Comparison of ENCODE assay signal across 11 cellular contexts in genomic region chr17:7559307-7560171, GRCh38. TPM values are rescaled to one million over a fixed set of nuclear protein-coding genes. Genes with fewer than 3 reads are reported as not detected.
DNase-seq lines count a peak whose midpoint lies in the region; ATAC-seq and TF ChIP-seq lines count a peak whose summit lies in the region.
"Had no signal": no experiment of that assay in that cellular context is flagged by ENCODE, and none has a peak within 500 bp of the region (broad histone marks: within the 10 kb centered on the region; RNA-seq: fewer than 3 reads in every experiment).

No MANE protein-coding gene starts in this region.

- peaks cover 8% of the 10 kb centered on the region for H4K20me1 ChIP-seq in osteoblast (ENCODE audit: insufficient read depth, low read length)

- TF ChIP-seq CTCF in right lobe of liver (IDR thresholded peaks at IDR 0.05) (no peak), osteoblast (IDR thresholded peaks at IDR 0.05; ENCODE audit: extremely low read depth, low read depth, low read length) (no peak)

- no peak overlapping the region for H3K4me2 ChIP-seq in osteoblast (ENCODE audit: insufficient read depth, low read length)

- no peaks in the 10 kb centered on the region for H3K9me3 ChIP-seq in right lobe of liver
- H3K9me3 ChIP-seq in osteoblast (ENCODE audit: low read depth, low read length) = no peaks in the 10 kb centered on the region
- H3K9me3 ChIP-seq: BE2C had no signal

- no peak overlapping the region for H2AFZ ChIP-seq in osteoblast (ENCODE audit: low read length)

- no peaks in the 10 kb centered on the region for H3K9me3 Mint-ChIP-seq in activated CD4-positive, alpha-beta memory T cell treated with anti-CD3 and anti-CD28 coated beads for 36 hours
- H3K9me3 Mint-ChIP-seq in activated CD4-positive, alpha-beta memory T cell treated with anti-CD3 and anti-CD28 coated beads, Interleukin-2, amount 10 ng/mL, durations not matched to agents 7 days and 5 days = no peaks in the 10 kb centered on the region
- H3K9me3 Mint-ChIP-seq in activated naive CD8-positive, alpha-beta T cell treated with anti-CD3 and anti-CD28 coated beads, Interleukin-2, amount 10 ng/mL, durations not matched to agents 7 days and 5 days = no peaks in the 10 kb centered on the region

- no peak overlapping the region for H3K4me3 Mint-ChIP-seq in activated CD4-positive, alpha-beta memory T cell treated with anti-CD3 and anti-CD28 coated beads for 36 hours
- H3K4me3 Mint-ChIP-seq in activated CD4-positive, alpha-beta memory T cell treated with anti-CD3 and anti-CD28 coated beads, Interleukin-2, amount 10 ng/mL, durations not matched to agents 7 days and 5 days = no peak overlapping the region
- peak overlapping the region; percentile 83 for H3K4me3 Mint-ChIP-seq in activated naive CD8-positive, alpha-beta T cell treated with anti-CD3 and anti-CD28 coated beads, Interleukin-2, amount 10 ng/mL, durations not matched to agents 7 days and 5 days

- peaks cover 37% of the 10 kb centered on the region for H3K4me1 Mint-ChIP-seq in activated CD4-positive, alpha-beta memory T cell treated with anti-CD3 and anti-CD28 coated beads for 36 hours (ENCODE audit: low read depth)
- peaks cover 63% of the 10 kb centered on the region for H3K4me1 Mint-ChIP-seq in activated CD4-positive, alpha-beta memory T cell treated with anti-CD3 and anti-CD28 coated beads, Interleukin-2, amount 10 ng/mL, durations not matched to agents 7 days and 5 days
- H3K4me1 Mint-ChIP-seq in activated naive CD8-positive, alpha-beta T cell treated with anti-CD3 and anti-CD28 coated beads, Interleukin-2, amount 10 ng/mL, durations not matched to agents 7 days and 5 days = peaks cover 62% of the 10 kb centered on the region

- POLR2A ChIA-PET in activated CD4-positive, alpha-beta memory T cell treated with anti-CD3 and anti-CD28 coated beads for 36 hours (lab: Charles Lee) = interaction anchor here (1.1 to 4.5 kb wide), 6 partner anchors 10 to 80 kb away, joined by 4 to 28 read pairs (median 6); partner anchors contain the start of genes MPDU1 and ZBTB4
- POLR2A ChIA-PET in activated CD4-positive, alpha-beta memory T cell treated with anti-CD3 and anti-CD28 coated beads, Interleukin-2, amount 10 ng/mL, durations not matched to agents 7 days and 5 days (lab: Charles Lee) = interaction anchor here (1.0 to 4.5 kb wide), 11 partner anchors 13 to 175 kb away, joined by 3 to 80 read pairs (median 13); partner anchors contain the start of genes MPDU1, POLR2A, TMEM102 and TP53
- POLR2A ChIA-PET in activated naive CD8-positive, alpha-beta T cell treated with anti-CD3 and anti-CD28 coated beads, Interleukin-2, amount 10 ng/mL, durations not matched to agents 7 days and 5 days (lab: Charles Lee) = interaction anchor here (0.5 to 6.2 kb wide), 13 partner anchors 7 to 224 kb away, joined by 3 to 63 read pairs (median 6); partner anchors contain the start of genes ACAP1, MPDU1, POLR2A and TNFSF12

- H3K36me3 Mint-ChIP-seq in activated CD4-positive, alpha-beta memory T cell treated with anti-CD3 and anti-CD28 coated beads for 36 hours = peaks cover 12% of the 10 kb centered on the region
- peaks cover 36% of the 10 kb centered on the region for H3K36me3 Mint-ChIP-seq in activated CD4-positive, alpha-beta memory T cell treated with anti-CD3 and anti-CD28 coated beads, Interleukin-2, amount 10 ng/mL, durations not matched to agents 7 days and 5 days (ENCODE audit: low read depth)
- peaks cover 26% of the 10 kb centered on the region for H3K36me3 Mint-ChIP-seq in activated naive CD8-positive, alpha-beta T cell treated with anti-CD3 and anti-CD28 coated beads, Interleukin-2, amount 10 ng/mL, durations not matched to agents 7 days and 5 days

- no peaks in the 10 kb centered on the region for H3K27me3 Mint-ChIP-seq in activated CD4-positive, alpha-beta memory T cell treated with anti-CD3 and anti-CD28 coated beads for 36 hours
- no peaks in the 10 kb centered on the region for H3K27me3 Mint-ChIP-seq in activated CD4-positive, alpha-beta memory T cell treated with anti-CD3 and anti-CD28 coated beads, Interleukin-2, amount 10 ng/mL, durations not matched to agents 7 days and 5 days
- H3K27me3 Mint-ChIP-seq in activated naive CD8-positive, alpha-beta T cell treated with anti-CD3 and anti-CD28 coated beads, Interleukin-2, amount 10 ng/mL, durations not matched to agents 7 days and 5 days = no peaks in the 10 kb centered on the region

- H3K79me2 ChIP-seq in osteoblast (ENCODE audit: insufficient read depth, low read length) = peaks cover 30% of the 10 kb centered on the region

- WGBS in right lobe of liver (ENCODE audit: insufficient coverage, low coverage, low lambda C conversion rate, missing lambda C conversion rate) = 57% methylated on average over 6 of the region's 18 CpGs

- H3K27ac Mint-ChIP-seq in activated CD4-positive, alpha-beta memory T cell treated with anti-CD3 and anti-CD28 coated beads for 36 hours = peak overlapping the region; percentile 36
- H3K27ac Mint-ChIP-seq in activated CD4-positive, alpha-beta memory T cell treated with anti-CD3 and anti-CD28 coated beads, Interleukin-2, amount 10 ng/mL, durations not matched to agents 7 days and 5 days = no peak overlapping the region
- H3K27ac Mint-ChIP-seq in activated naive CD8-positive, alpha-beta T cell treated with anti-CD3 and anti-CD28 coated beads, Interleukin-2, amount 10 ng/mL, durations not matched to agents 7 days and 5 days = peak overlapping the region; percentile 87

- H3K27me3 ChIP-seq in right lobe of liver = no peaks in the 10 kb centered on the region
- H3K27me3 ChIP-seq in osteoblast (ENCODE audit: insufficient read depth, low read length) = no peaks in the 10 kb centered on the region
- H3K27me3 ChIP-seq: BE2C had no signal

- H3K4me3 ChIP-seq in right lobe of liver (peak overlapping the region; percentile 3 to 41 (median 37)), osteoblast (ENCODE audit: insufficient read depth, low read length) (no peak overlapping the region)

- H3K4me1 ChIP-seq in right lobe of liver (peaks cover 0 to 30% (median 15%) of the 10 kb centered on the region in 4 donors), osteoblast (ENCODE audit: insufficient read depth, low read length) (peaks cover 30% of the 10 kb centered on the region)
- H3K4me1 ChIP-seq: BE2C had no signal

- ATAC-seq in activated naive CD8-positive, alpha-beta T cell treated with anti-CD3 and anti-CD28 coated beads, Interleukin-2, amount 10 ng/mL, durations not matched to agents 7 days and 5 days (ENCODE audit: low read depth) = no peak
- ATAC-seq in right lobe of liver = no peak
- ATAC-seq in GM18505 (IDR thresholded peaks at IDR 0.05; ENCODE audit: unreplicated experiment) = no peak

- peak overlapping the region; percentile 74 to 92 (median 78) for H3K27ac ChIP-seq in right lobe of liver
- H3K27ac ChIP-seq in temporal lobe (ENCODE audit: low read depth, low read length) = peak overlapping the region; percentile 95
- no peak overlapping the region for H3K27ac ChIP-seq in osteoblast (ENCODE audit: low read depth, low read length)

- TF ChIP-seq POLR2A in right lobe of liver (IDR thresholded peaks at IDR 0.05) (no peak), GM18505 (IDR thresholded peaks at IDR 0.05; ENCODE audit: borderline replicate concordance, extremely low read depth, insufficient read depth, insufficient read length) (no peak)

- CTCF ChIA-PET in activated CD4-positive, alpha-beta memory T cell treated with anti-CD3 and anti-CD28 coated beads for 36 hours (lab: Charles Lee) = interaction anchor here (0.6 to 4.4 kb wide), 42 partner anchors 7 to 320 kb away, joined by 3 to 148 read pairs (median 6); partner anchors contain the start of genes ACAP1, CD68, FXR2 and MPDU1
- CTCF ChIA-PET in activated CD4-positive, alpha-beta memory T cell treated with anti-CD3 and anti-CD28 coated beads, Interleukin-2, amount 10 ng/mL, durations not matched to agents 7 days and 5 days (lab: Charles Lee) = interaction anchor here (0.7 to 6.2 kb wide), 28 partner anchors 7 to 319 kb away, joined by 3 to 207 read pairs (median 10); partner anchors contain the start of genes CD68, GABARAP, MPDU1 and SOX15

- peaks cover 0 to 3% (median 0%) of the 10 kb centered on the region in 4 donors for H3K36me3 ChIP-seq in right lobe of liver
- H3K36me3 ChIP-seq in osteoblast (ENCODE audit: insufficient read depth, low read length) = peaks cover 7% of the 10 kb centered on the region

- DNase-seq in activated CD4-positive, alpha-beta memory T cell treated with anti-CD3 and anti-CD28 coated beads for 36 hours = no peak
- DNase-seq in activated CD4-positive, alpha-beta memory T cell treated with anti-CD3 and anti-CD28 coated beads, Interleukin-2, amount 10 ng/mL, durations not matched to agents 7 days and 5 days = no peak
- no peak for DNase-seq in activated naive CD8-positive, alpha-beta T cell treated with anti-CD3 and anti-CD28 coated beads, Interleukin-2, amount 10 ng/mL, durations not matched to agents 7 days and 5 days
- DNase-seq in right lobe of liver (no peak), osteoblast (ENCODE audit: insufficient read length, low spot score, missing footprints) (no peak), D341Med (ENCODE audit: low spot score) (no peak)
- DNase-seq: BE2C, KG1, occipital lobe had no signal

- intact Hi-C loops in activated CD4-positive, alpha-beta memory T cell treated with anti-CD3 and anti-CD28 coated beads for 36 hours (cut with micrococcal nuclease) = loop anchor here (2.0 kb wide), 1 partner anchor 203 kb away; no protein-coding TSS in a partner anchor
- intact Hi-C loops in right lobe of liver (cut with DNase I) = loop anchor here (5.0 to 10.0 kb wide), 2 partner anchors 45 to 47 kb away; no protein-coding TSS in a partner anchor

RNA-seq across cellular contexts. Expression of gene TNFSF13, which starts 1.0 kb away (rescaled TPM):
- total RNA-seq in activated CD4-positive, alpha-beta memory T cell treated with anti-CD3 and anti-CD28 coated beads for 36 hours = under 1 TPM; 0.71 to 0.94 TPM
- total RNA-seq in activated CD4-positive, alpha-beta memory T cell treated with anti-CD3 and anti-CD28 coated beads, Interleukin-2, amount 10 ng/mL, durations not matched to agents 7 days and 5 days = 1 to 10 TPM; 1.8 to 2.0 TPM
- total RNA-seq in activated naive CD8-positive, alpha-beta T cell treated with anti-CD3 and anti-CD28 coated beads, Interleukin-2, amount 10 ng/mL, durations not matched to agents 7 days and 5 days = 1 to 10 TPM; 8.2 to 8.4 TPM
- total RNA-seq in right lobe of liver = 10 to 100 TPM in 2 of 6 experiments, 1 to 10 TPM in 4; 4.3 to 13.0 (median 6.2) TPM
- total RNA-seq in temporal lobe = 0.49 TPM
- total RNA-seq in osteoblast = 0.59 and 1.1 TPM in 2 replicates

RNA-seq across cellular contexts. Expression of gene SENP3, which starts 2.2 kb away (rescaled TPM):
- 10 to 100 TPM; 50.8 to 53.2 TPM for total RNA-seq in activated CD4-positive, alpha-beta memory T cell treated with anti-CD3 and anti-CD28 coated beads for 36 hours
- 10 to 100 TPM; 37.6 to 39.9 TPM for total RNA-seq in activated CD4-positive, alpha-beta memory T cell treated with anti-CD3 and anti-CD28 coated beads, Interleukin-2, amount 10 ng/mL, durations not matched to agents 7 days and 5 days
- total RNA-seq in activated naive CD8-positive, alpha-beta T cell treated with anti-CD3 and anti-CD28 coated beads, Interleukin-2, amount 10 ng/mL, durations not matched to agents 7 days and 5 days = 10 to 100 TPM; 43.7 to 50.2 TPM
- total RNA-seq in right lobe of liver (10 to 100 TPM; 12.3 to 33.9 (median 15.1) TPM), temporal lobe (50.9 TPM), osteoblast (54.2 and 68.0 TPM in 2 replicates)

RNA-seq across cellular contexts. Expression of gene TNFSF12, which starts 10.7 kb away (rescaled TPM):
- total RNA-seq in activated CD4-positive, alpha-beta memory T cell treated with anti-CD3 and anti-CD28 coated beads for 36 hours = 10 to 100 TPM; 19.7 to 22.4 TPM
- 10 to 100 TPM; 79.8 to 86.7 TPM for total RNA-seq in activated CD4-positive, alpha-beta memory T cell treated with anti-CD3 and anti-CD28 coated beads, Interleukin-2, amount 10 ng/mL, durations not matched to agents 7 days and 5 days
- 10 to 100 TPM; 93.0 to 95.7 TPM for total RNA-seq in activated naive CD8-positive, alpha-beta T cell treated with anti-CD3 and anti-CD28 coated beads, Interleukin-2, amount 10 ng/mL, durations not matched to agents 7 days and 5 days
- 10 to 100 TPM in 4 of 6 experiments, 1 to 10 TPM in 2; 6.1 to 14.7 (median 11.4) TPM for total RNA-seq in right lobe of liver
- total RNA-seq in temporal lobe = 4.7 TPM
- 11.2 and 12.7 TPM in 2 replicates for total RNA-seq in osteoblast

RNA-seq across cellular contexts. Expression of gene CD68, which starts 19.9 kb away (rescaled TPM):
- total RNA-seq in activated CD4-positive, alpha-beta memory T cell treated with anti-CD3 and anti-CD28 coated beads for 36 hours = 10 to 100 TPM; 31.5 to 34.1 TPM
- total RNA-seq in activated CD4-positive, alpha-beta memory T cell treated with anti-CD3 and anti-CD28 coated beads, Interleukin-2, amount 10 ng/mL, durations not matched to agents 7 days and 5 days = 10 to 100 TPM; 34.5 to 36.0 TPM
- 10 to 100 TPM; 32.5 to 33.9 TPM for total RNA-seq in activated naive CD8-positive, alpha-beta T cell treated with anti-CD3 and anti-CD28 coated beads, Interleukin-2, amount 10 ng/mL, durations not matched to agents 7 days and 5 days
- total RNA-seq in right lobe of liver (100 to 1,000 TPM in 1 of 6 experiments, 10 to 100 TPM in 5; 31.6 to 179 (median 51.1) TPM), temporal lobe (0.25 TPM), osteoblast (31.8 and 55.7 TPM in 2 replicates)

RNA-seq across cellular contexts. Expression of gene MPDU1, which starts 24.1 kb away (rescaled TPM):
- 10 to 100 TPM; 52.6 to 52.9 TPM for total RNA-seq in activated CD4-positive, alpha-beta memory T cell treated with anti-CD3 and anti-CD28 coated beads for 36 hours
- total RNA-seq in activated CD4-positive, alpha-beta memory T cell treated with anti-CD3 and anti-CD28 coated beads, Interleukin-2, amount 10 ng/mL, durations not matched to agents 7 days and 5 days = 10 to 100 TPM; 54.1 to 58.6 TPM
- total RNA-seq in activated naive CD8-positive, alpha-beta T cell treated with anti-CD3 and anti-CD28 coated beads, Interleukin-2, amount 10 ng/mL, durations not matched to agents 7 days and 5 days = 10 to 100 TPM; 50.2 TPM
- total RNA-seq in right lobe of liver (100 to 1,000 TPM in 2 of 6 experiments, 10 to 100 TPM in 4; 54.2 to 199 (median 63.3) TPM), temporal lobe (28.5 TPM), osteoblast (60.1 and 64.1 TPM in 2 replicates)
